Comparison of ENCODE assay signal across 18 cellular contexts in the genomic region with DNA sequence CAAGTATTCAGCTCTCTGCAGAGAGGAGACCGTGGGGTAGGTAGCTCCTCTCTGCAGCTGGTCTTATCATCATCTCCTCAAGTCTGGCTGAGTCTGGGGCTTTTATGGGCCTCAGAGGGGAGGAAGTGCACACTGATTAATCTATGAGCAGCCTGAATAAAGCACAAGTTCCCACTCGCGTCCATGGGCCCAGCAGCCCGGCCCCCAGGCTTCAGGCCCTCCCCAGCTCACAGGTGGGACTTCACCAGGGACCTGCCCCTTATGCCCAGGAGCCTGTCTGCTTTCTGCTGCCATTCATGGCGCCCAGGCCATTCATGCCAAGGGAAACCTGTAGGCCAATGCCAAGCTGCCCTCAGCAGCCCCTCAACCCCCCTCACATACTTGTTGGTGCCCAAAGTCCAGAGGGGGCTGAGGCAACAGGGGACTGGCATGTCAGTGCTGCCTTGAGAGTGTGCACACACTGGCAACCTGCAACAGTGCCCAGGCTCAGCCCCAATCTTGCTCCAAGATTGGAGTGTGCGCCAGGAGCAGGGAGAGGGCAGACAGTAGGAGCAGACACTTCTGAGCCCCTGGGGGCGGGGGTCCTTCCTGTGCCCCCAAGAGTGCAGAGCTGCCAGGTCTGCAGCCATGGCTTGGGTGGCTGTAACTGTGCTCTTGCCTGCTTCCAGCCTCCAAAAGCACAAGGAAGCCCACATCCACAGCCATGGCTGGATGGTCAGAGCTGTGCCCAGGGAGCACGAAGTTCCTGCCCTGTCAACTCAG.
DNase-seq lines count a peak whose midpoint lies in the region; ATAC-seq and TF ChIP-seq lines count a peak whose summit lies in the region.
"Had no signal": no experiment of that assay in that cellular context is flagged by ENCODE, and none has a peak within 500 bp of the region (broad histone marks: within the 10 kb centered on the region; RNA-seq: fewer than 3 reads in every experiment).

No MANE protein-coding gene starts in this region.

- no peak overlapping the region for H3K4me3 ChIP-seq in NB4 (ENCODE audit: low read depth, low read length)
- H3K4me3 ChIP-seq in neuronal stem cell (ENCODE audit: low read length in 2 of 2) = peak overlapping the region in 1 of 2 donors; percentile 38
- no peak overlapping the region for H3K4me3 ChIP-seq in upper lobe of right lung
- no peak overlapping the region for H3K4me3 ChIP-seq in BE2C (ENCODE audit: low read depth, low read length)
- H3K4me3 ChIP-seq: BLaER1 treated with 17β-estradiol and CSF1 and Interleukin-3, amounts not matched to agents 10 nM and 100 nM; HAP-1 had no signal

- TF ChIP-seq POLR2A in NB4 (IDR thresholded peaks at IDR 0.05; ENCODE audit: extremely low read depth, insufficient read length) = no peak

- H3K23ac ChIP-seq in neuronal stem cell (ENCODE audit: low read depth, low read length, poor library complexity) = peak overlapping the region; percentile 31

- H2BK5ac ChIP-seq in neuronal stem cell (ENCODE audit: low read length) = peak overlapping the region; percentile 24

- no peak overlapping the region for H3K4me2 ChIP-seq in neuronal stem cell (ENCODE audit: insufficient read depth, low read length, poor library complexity, severe bottlenecking)
- H3K4me2 ChIP-seq: BLaER1 treated with 17β-estradiol and CSF1 and Interleukin-3, amounts not matched to agents 10 nM and 100 nM had no signal

- H2BK12ac ChIP-seq in neuronal stem cell (ENCODE audit: low read length) = no peak overlapping the region

- peak overlapping the region; percentile 82 for H4K8ac ChIP-seq in neuronal stem cell (ENCODE audit: low read depth, low read length)

- no peaks in the 10 kb centered on the region for H3K4me1 ChIP-seq in neuronal stem cell (ENCODE audit: control insufficient read depth in 2 of 2, insufficient read depth in 1 of 2, low read depth in 1 of 2, low read length in 2 of 2)
- H3K4me1 ChIP-seq in upper lobe of right lung = no peaks in the 10 kb centered on the region
- H3K4me1 ChIP-seq in BE2C = no peaks in the 10 kb centered on the region
- H3K4me1 ChIP-seq: BLaER1 treated with 17β-estradiol and CSF1 and Interleukin-3, amounts not matched to agents 10 nM and 100 nM had no signal

- H2AK5ac ChIP-seq in neuronal stem cell (ENCODE audit: low read depth, low read length) = peak overlapping the region; percentile 83

- no peaks in the 10 kb centered on the region for H3K79me1 ChIP-seq in neuronal stem cell (ENCODE audit: low read depth, low read length)

- H3K27me3 ChIP-seq in neuronal stem cell (ENCODE audit: control insufficient read depth in 3 of 3, insufficient read depth in 3 of 3, low read depth in 1 of 3, low read length in 3 of 3) (no peaks in the 10 kb centered on the region), upper lobe of right lung (no peaks in the 10 kb centered on the region), BE2C (no peaks in the 10 kb centered on the region)
- H3K27me3 ChIP-seq: BLaER1 treated with 17β-estradiol and CSF1 and Interleukin-3, amounts not matched to agents 10 nM and 100 nM had no signal

- peak; percentile 5 for DNase-seq in left ventricle myocardium superior
- DNase-seq in Right ventricle myocardium inferior (ENCODE audit: missing footprints) = no peak
- DNase-seq in NB4 (ENCODE audit: low read depth) = peak; percentile 10
- no peak for DNase-seq in neuronal stem cell (ENCODE audit: low spot score)
- DNase-seq in upper lobe of right lung = no peak
- no peak for DNase-seq in NCI-H2171 (lab: John Stamatoyannopoulos, UW)
- no peak for DNase-seq in BE2C
- DNase-seq: GF-D8, Karpas-422, NCI-H1092, NCI-H1436 treated with DMSO at 0.1 percent for 48 hours, NCI-H2029 treated with DMSO at 0.1 percent for 48 hours, NCI-H2227 treated with DMSO at 0.1 percent for 48 hours, NCI-H510A treated with DMSO at 0.1 percent for 48 hours had no signal

- no peak overlapping the region for H2BK15ac ChIP-seq in neuronal stem cell (ENCODE audit: low read length)

- intact Hi-C loops in left ventricle myocardium superior (cut with micrococcal nuclease) = no loop called here
- intact Hi-C loops in Right ventricle myocardium inferior (cut with DNase I) = no loop called here
- intact Hi-C loops in upper lobe of right lung (cut with DNase I) = no loop called here

- H3K4ac ChIP-seq in neuronal stem cell (ENCODE audit: low read length) = peak overlapping the region; percentile 84

- peak overlapping the region; percentile 3 for H3K9ac ChIP-seq in neuronal stem cell (ENCODE audit: low read depth, low read length, poor library complexity)
- H3K9ac ChIP-seq: BLaER1 treated with 17β-estradiol and CSF1 and Interleukin-3, amounts not matched to agents 10 nM and 100 nM had no signal

- H3K18ac ChIP-seq in neuronal stem cell (ENCODE audit: low read length) = peak overlapping the region; percentile 57

- no peak overlapping the region for H2BK120ac ChIP-seq in neuronal stem cell (ENCODE audit: low read depth, low read length)

- no peak overlapping the region for H2AFZ ChIP-seq in neuronal stem cell (ENCODE audit: low read length)

- TF ChIP-seq CTCF in NB4 (IDR thresholded peaks at IDR 0.05; ENCODE audit: low read depth, low read length) = no peak
- TF ChIP-seq CTCF in upper lobe of right lung (IDR thresholded peaks at IDR 0.05) = no peak
- TF ChIP-seq CTCF in BE2C (IDR thresholded peaks at IDR 0.05; ENCODE audit: low read depth, low read length) = no peak

- H3K14ac ChIP-seq in neuronal stem cell (ENCODE audit: low read length) = no peak overlapping the region

- H3K36me3 ChIP-seq in neuronal stem cell (replicated peaks in 1 of 2; ENCODE audit: control insufficient read depth in 2 of 2, insufficient read depth in 2 of 2, low read length in 2 of 2) (peaks cover 0 to 2% of the 10 kb centered on the region in 2 donors), upper lobe of right lung (no peaks in the 10 kb centered on the region), BE2C (no peaks in the 10 kb centered on the region)
- H3K36me3 ChIP-seq: BLaER1 treated with 17β-estradiol and CSF1 and Interleukin-3, amounts not matched to agents 10 nM and 100 nM; HAP-1 had no signal

- H3K27ac ChIP-seq in neuronal stem cell (replicated peaks; ENCODE audit: low read length) (no peak overlapping the region), upper lobe of right lung (no peak overlapping the region)
- H3K27ac ChIP-seq: BLaER1 treated with 17β-estradiol and CSF1 and Interleukin-3, amounts not matched to agents 10 nM and 100 nM had no signal

- WGBS in neuronal stem cell (ENCODE audit: extremely low coverage in 2 of 2, insufficient read length in 2 of 2, insufficient replicate concordance in 1 of 2), 2 donors = no CpG with 5 or more reads among the region's 8 CpGs

- peaks cover 0 to 2% of the 10 kb centered on the region in 2 donors for H3K9me3 ChIP-seq in neuronal stem cell (replicated peaks in 1 of 2; ENCODE audit: control insufficient read depth in 2 of 2, insufficient read depth in 1 of 2, low read depth in 1 of 2, low read length in 2 of 2)
- no peaks in the 10 kb centered on the region for H3K9me3 ChIP-seq in upper lobe of right lung
- H3K9me3 ChIP-seq in BE2C = no peaks in the 10 kb centered on the region
- H3K9me3 ChIP-seq: HAP-1 had no signal

- H4K91ac ChIP-seq in neuronal stem cell (ENCODE audit: low read depth, low read length, poor library complexity) = no peak overlapping the region

- ATAC-seq in left ventricle myocardium superior (no peak), Right ventricle myocardium inferior (no peak), upper lobe of right lung (peak; percentile 29), HG03108 (IDR thresholded peaks at IDR 0.05; ENCODE audit: unreplicated experiment) (no peak)
- ATAC-seq: Panc1 had no signal

Comparison
In these comparisons a context has a peak if more than half of its experiments do, and no peak if none do; other contexts are left out.
1. DNase-seq: peak in left ventricle myocardium superior (single experiment) and NB4 (single experiment); none in Right ventricle myocardium inferior (single experiment), neuronal stem cell (single experiment), upper lobe of right lung (single experiment), NCI-H2171 (single experiment) and BE2C (single experiment).